ENCODE assay signal across 2 cellular contexts in genomic region chr12:32901553-32901952, GRCh38.
TF ChIP-seq lines count a peak whose summit lies in the region.

No MANE protein-coding gene starts in this region.

TF ChIP-seq in SK-N-SH treated with all-trans-retinoic acid at 6 μM for 48 hours, 23 proteins besides CTCF, POLR2A, EP300 and RAD21:
- TF ChIP-seq RARB (CRISPR knock-in tag; IDR thresholded peaks at IDR 0.05) (no peak), ZNF8 (CRISPR knock-in tag; IDR thresholded peaks at IDR 0.05) (no peak), ISL1 (CRISPR knock-in tag; IDR thresholded peaks at IDR 0.05) (peak; percentile 43)

TF ChIP-seq in SK-N-SH, 30 proteins besides CTCF, POLR2A, EP300 and RAD21:
- TF ChIP-seq GATA2 (CRISPR knock-in tag; IDR thresholded peaks at IDR 0.05) (no peak), TEAD4 (IDR thresholded peaks at IDR 0.05; ENCODE audit: borderline replicate concordance, insufficient read depth) (no peak), IRF3 (IDR thresholded peaks at IDR 0.05; ENCODE audit: low read depth, low read length) (no peak), NFIC (IDR thresholded peaks at IDR 0.05; ENCODE audit: borderline replicate concordance) (no peak), MEF2A (IDR thresholded peaks at IDR 0.05; ENCODE audit: borderline replicate concordance, low read depth) (no peak), ZBTB33 (IDR thresholded peaks at IDR 0.05; ENCODE audit: borderline replicate concordance, low read depth) (no peak), RFX5 (IDR thresholded peaks at IDR 0.05; ENCODE audit: low read length) (no peak), USF2 (IDR thresholded peaks at IDR 0.05; ENCODE audit: borderline replicate concordance, low read depth, low read length) (no peak), FOXJ3 (CRISPR knock-in tag; IDR thresholded peaks at IDR 0.05) (no peak), TAF1 (IDR thresholded peaks at IDR 0.05; ENCODE audit: borderline replicate concordance, low read depth, low read length) (no peak), POLR2AphosphoS5 (IDR thresholded peaks at IDR 0.05; ENCODE audit: low read depth, low read length) (no peak), SMC3 (IDR thresholded peaks at IDR 0.05; ENCODE audit: low read depth, low read length) (no peak), RXRA (IDR thresholded peaks at IDR 0.05; ENCODE audit: borderline replicate concordance, low read depth) (no peak), TCF12 (IDR thresholded peaks at IDR 0.05) (no peak), NRF1 (IDR thresholded peaks at IDR 0.05; ENCODE audit: low read depth, low read length) (no peak), GABPA (IDR thresholded peaks at IDR 0.05; ENCODE audit: low read depth) (no peak)
